Comparison of ENCODE assay signal across 13 cellular contexts in genomic region chr6:36493859-36494258, GRCh38. TPM values are rescaled to one million over a fixed set of nuclear protein-coding genes. Genes with fewer than 3 reads are reported as not detected.
DNase-seq lines count a peak whose midpoint lies in the region; ATAC-seq lines count a peak whose summit lies in the region.
"Had no signal": no experiment of that assay in that cellular context is flagged by ENCODE, and none has a peak within 500 bp of the region (broad histone marks: within the 10 kb centered on the region; RNA-seq: fewer than 3 reads in every experiment).

No MANE protein-coding gene starts in this region.

- peak overlapping the region; percentile 11 for H3K4me3 Mint-ChIP-seq in activated naive CD4-positive, alpha-beta T cell treated with anti-CD3 and anti-CD28 coated beads, Interleukin-2, amount 50 U/mL, for 24 hours
- H3K4me3 Mint-ChIP-seq in T-cell, result no peak overlapping the region
- no peak overlapping the region for H3K4me3 Mint-ChIP-seq in stimulated activated effector memory CD8-positive, alpha-beta T cell treated with anti-CD3 and anti-CD28 coated beads, Interleukin-12 subunit alpha, Interleukin-12 subunit beta, amount 100 ng/mL, for 72 hours

- POLR2A ChIA-PET in T-cell (lab: Charles Lee), result no interaction called here

- H3K27me3 Mint-ChIP-seq in activated naive CD4-positive, alpha-beta T cell treated with anti-CD3 and anti-CD28 coated beads, Interleukin-2, amount 50 U/mL, for 24 hours, result no peaks in the 10 kb centered on the region
- H3K27me3 Mint-ChIP-seq in T-cell, result no peaks in the 10 kb centered on the region

- no peak for ATAC-seq in T-cell (replicated peaks in 1 of 4)
- ATAC-seq in esophagus mucosa, result peak; percentile 84
- ATAC-seq in stimulated activated effector memory CD8-positive, alpha-beta T cell treated with anti-CD3 and anti-CD28 coated beads, Interleukin-12 subunit alpha, Interleukin-12 subunit beta, amount 100 ng/mL, for 72 hours, result no peak
- ATAC-seq in GM18861 (IDR thresholded peaks at IDR 0.05; ENCODE audit: unreplicated experiment), result no peak

- DNase-seq in activated naive CD4-positive, alpha-beta T cell treated with anti-CD3 and anti-CD28 coated beads, Interleukin-2, amount 50 U/mL, for 16 hours, result no peak
- DNase-seq in T-cell (no peak), NCI-H2107 treated with DMSO at 0.1 percent for 48 hours (lab: John Stamatoyannopoulos, UW; ENCODE audit: unreplicated experiment) (no peak)
- no peak for DNase-seq in stimulated activated effector memory CD8-positive, alpha-beta T cell treated with anti-CD3 and anti-CD28 coated beads, Interleukin-12 subunit alpha, Interleukin-12 subunit beta, amount 100 ng/mL, for 72 hours (ENCODE audit: low spot score in 2 of 2)
- no peak for DNase-seq in stimulated activated naive CD4-positive, alpha-beta T cell (lab: John Stamatoyannopoulos, UW)
- DNase-seq: hippocampal formation; NCI-H2081 treated with DMSO at 0.1 percent for 48 hours; SHP77; stimulated activated naive CD4-positive, alpha-beta T cell treated with Interleukin-2 at 50 U/mL for 16 hours had no signal

- peaks cover 41% of the 10 kb centered on the region for H3K4me1 Mint-ChIP-seq in activated naive CD4-positive, alpha-beta T cell treated with anti-CD3 and anti-CD28 coated beads, Interleukin-2, amount 50 U/mL, for 24 hours
- peaks cover 12 to 47% (median 46%) of the 10 kb centered on the region in 3 donors for H3K4me1 Mint-ChIP-seq in T-cell
- peaks cover 15% of the 10 kb centered on the region for H3K4me1 Mint-ChIP-seq in stimulated activated effector memory CD8-positive, alpha-beta T cell treated with anti-CD3 and anti-CD28 coated beads, Interleukin-12 subunit alpha, Interleukin-12 subunit beta, amount 100 ng/mL, for 72 hours

- no peaks in the 10 kb centered on the region for H3K9me3 Mint-ChIP-seq in activated naive CD4-positive, alpha-beta T cell treated with anti-CD3 and anti-CD28 coated beads, Interleukin-2, amount 50 U/mL, for 24 hours
- H3K9me3 Mint-ChIP-seq in T-cell, result no peaks in the 10 kb centered on the region
- H3K9me3 Mint-ChIP-seq in stimulated activated effector memory CD8-positive, alpha-beta T cell treated with anti-CD3 and anti-CD28 coated beads, Interleukin-12 subunit alpha, Interleukin-12 subunit beta, amount 100 ng/mL, for 72 hours, result no peaks in the 10 kb centered on the region

- CTCF ChIA-PET in T-cell (lab: Charles Lee), result no interaction called here

- H3K27ac Mint-ChIP-seq in activated naive CD4-positive, alpha-beta T cell treated with anti-CD3 and anti-CD28 coated beads, Interleukin-2, amount 50 U/mL, for 24 hours, result peak overlapping the region; percentile 81
- H3K27ac Mint-ChIP-seq in T-cell, result peak overlapping the region; percentile 62 to 83
- peak overlapping the region; percentile 74 for H3K27ac Mint-ChIP-seq in stimulated activated effector memory CD8-positive, alpha-beta T cell treated with anti-CD3 and anti-CD28 coated beads, Interleukin-12 subunit alpha, Interleukin-12 subunit beta, amount 100 ng/mL, for 72 hours

- H3K36me3 Mint-ChIP-seq in activated naive CD4-positive, alpha-beta T cell treated with anti-CD3 and anti-CD28 coated beads, Interleukin-2, amount 50 U/mL, for 24 hours, result peaks cover 25% of the 10 kb centered on the region
- peaks cover 62% of the 10 kb centered on the region for H3K36me3 Mint-ChIP-seq in T-cell
- H3K36me3 Mint-ChIP-seq in stimulated activated effector memory CD8-positive, alpha-beta T cell treated with anti-CD3 and anti-CD28 coated beads, Interleukin-12 subunit alpha, Interleukin-12 subunit beta, amount 100 ng/mL, for 72 hours, result peaks cover 93% of the 10 kb centered on the region

RNA-seq across cellular contexts. Expression of gene KCTD20, which starts 51.1 kb away (rescaled TPM):
- total RNA-seq in T-cell (10 to 100 TPM; 29.7 to 39.8 (median 33.3) TPM), esophagus mucosa (23.1 TPM)

RNA-seq across cellular contexts. Expression of gene PXT1, which starts 51.2 kb away (rescaled TPM):
- total RNA-seq in T-cell, result under 1 TPM in 4 of 5 donors, not detected in 1; 0.13 to 0.44 (median 0.25) TPM
- total RNA-seq in esophagus mucosa, result not detected
- total RNA-seq: chondrocyte had no signal

RNA-seq across cellular contexts. Expression of gene STK38, which starts 53.4 kb away (rescaled TPM):
- total RNA-seq in T-cell (100 to 1,000 TPM in 4 of 5 donors, 10 to 100 TPM in 1; 90.3 to 164 (median 152) TPM), esophagus mucosa (26.1 TPM)
